11 cellular contexts compared by ENCODE assay signal in the genomic region with DNA sequence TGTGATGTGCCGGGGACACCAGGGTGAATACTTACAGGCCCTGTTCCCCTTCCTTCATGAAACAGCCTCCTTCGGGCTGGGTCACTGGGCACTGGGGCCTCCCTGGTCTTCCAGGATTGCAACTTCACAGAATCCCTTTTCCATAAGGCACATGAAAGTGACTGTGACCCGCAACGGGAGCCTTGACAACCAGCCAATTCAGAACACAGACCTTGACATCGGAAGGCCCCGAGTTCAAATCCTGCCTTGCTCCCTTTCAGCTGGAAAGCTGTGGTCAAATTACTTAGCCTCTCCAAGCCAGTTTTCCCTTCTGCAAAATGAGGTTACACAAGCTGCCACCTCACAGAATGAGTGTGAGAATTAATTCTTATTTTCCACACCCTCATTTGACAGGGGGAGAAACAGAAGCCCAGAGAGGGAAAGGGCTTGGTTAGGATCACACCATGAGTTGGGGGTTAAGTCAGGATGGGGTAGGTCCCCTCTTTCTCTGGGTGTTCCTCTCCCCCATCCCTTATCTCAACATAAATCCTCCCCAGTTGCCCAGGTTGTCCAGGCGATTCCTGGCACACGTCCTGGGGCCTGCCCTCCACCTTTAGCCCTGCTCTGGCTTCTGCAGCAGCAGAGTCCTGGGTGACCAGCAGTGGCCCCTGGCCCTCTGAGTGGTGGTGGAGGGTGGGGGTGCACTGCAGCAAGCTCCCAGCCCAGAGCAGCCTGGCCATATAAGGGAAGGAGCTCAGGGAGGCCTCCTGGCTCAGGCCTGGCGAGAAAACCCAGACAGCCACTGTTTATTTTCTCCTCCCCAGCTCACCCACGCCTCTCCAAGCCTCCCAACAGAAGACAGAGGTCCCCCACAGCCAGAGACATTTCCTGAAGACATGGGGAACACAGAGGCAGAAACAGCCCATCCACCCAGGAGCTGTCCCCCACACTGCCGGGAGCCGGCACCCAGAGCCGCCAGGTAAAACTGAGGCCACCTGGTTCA. TPM values are rescaled to one million over a fixed set of nuclear protein-coding genes. Genes with fewer than 3 reads are reported as not detected.
DNase-seq lines count a peak whose midpoint lies in the region; TF ChIP-seq lines count a peak whose summit lies in the region.
"Had no signal": no experiment of that assay in that cellular context is flagged by ENCODE, and none has a peak within 500 bp of the region (broad histone marks: within the 10 kb centered on the region; RNA-seq: fewer than 3 reads in every experiment).

No MANE protein-coding gene starts in this region.

- no peaks in the 10 kb centered on the region for H3K9me3 Mint-ChIP-seq in MCF 10A (ENCODE audit: unreplicated experiment)
- no peaks in the 10 kb centered on the region for H3K9me3 Mint-ChIP-seq in neural progenitor cell

- H3K27me3 Mint-ChIP-seq in MCF 10A (ENCODE audit: insufficient read depth, unreplicated experiment) (peaks cover 5% of the 10 kb centered on the region), neural progenitor cell (ENCODE audit: insufficient read depth, low read depth) (peaks cover 16% of the 10 kb centered on the region)

- H3K27me3 ChIP-seq in breast epithelium (no peaks in the 10 kb centered on the region), cardiac muscle cell (no peaks in the 10 kb centered on the region), neural progenitor cell (no peaks in the 10 kb centered on the region), vagina (no peaks in the 10 kb centered on the region)

- intact Hi-C loops in breast epithelium (cut with DNase I; ENCODE audit: low total_unique reads) = loop anchor here (10.0 kb wide), 1 partner anchor 49 kb away; the partner anchor contains the start of gene IL17B
- intact Hi-C loops in MCF 10A (cut with micrococcal nuclease) = no loop called here
- intact Hi-C loops in vagina (cut with DNase I) = no loop called here

- CTCF ChIA-PET in MCF 10A (lab: Yijun Ruan, JAX) = interaction anchor here (0.7 to 8.5 kb wide), 5 partner anchors 10 to 107 kb away, joined by 3 to 81 read pairs (median 3); no protein-coding TSS in a partner anchor

- H3K36me3 ChIP-seq in breast epithelium (no peaks in the 10 kb centered on the region), cardiac muscle cell (peaks cover 5% of the 10 kb centered on the region), neural progenitor cell (no peaks in the 10 kb centered on the region), vagina (peaks cover 0 to 34% of the 10 kb centered on the region in 2 donors)

- H3K4me1 Mint-ChIP-seq in MCF 10A (ENCODE audit: insufficient read depth, unreplicated experiment) = no peaks in the 10 kb centered on the region
- peaks cover 53% of the 10 kb centered on the region for H3K4me1 Mint-ChIP-seq in neural progenitor cell

- peak overlapping the region; percentile 63 to 89 for H3K27ac ChIP-seq in breast epithelium
- peak overlapping the region; percentile 100 for H3K27ac ChIP-seq in cardiac muscle cell
- H3K27ac ChIP-seq in neural progenitor cell = no peak overlapping the region
- peak overlapping the region; percentile 84 for H3K27ac ChIP-seq in vagina

- TF ChIP-seq POLR2A in breast epithelium (IDR thresholded peaks at IDR 0.05) (no peak), vagina (IDR thresholded peaks at IDR 0.05) (no peak)

- H2AFZ ChIP-seq in neural progenitor cell (replicated peaks) = peak overlapping the region; percentile 77

- peaks cover 0 to 18% of the 10 kb centered on the region in 2 donors for H3K4me1 ChIP-seq in breast epithelium
- peaks cover 80% of the 10 kb centered on the region for H3K4me1 ChIP-seq in cardiac muscle cell (ENCODE audit: low read depth)
- H3K4me1 ChIP-seq in neural progenitor cell = peaks cover 33% of the 10 kb centered on the region
- H3K4me1 ChIP-seq in vagina = peaks cover 59% of the 10 kb centered on the region

- H3K9me3 ChIP-seq in breast epithelium (no peaks in the 10 kb centered on the region), cardiac muscle cell (ENCODE audit: low read depth) (no peaks in the 10 kb centered on the region), neural progenitor cell (ENCODE audit: low read depth) (no peaks in the 10 kb centered on the region), vagina (no peaks in the 10 kb centered on the region)

- H3F3A ChIP-seq in neural progenitor cell (ENCODE audit: low read depth) = peaks cover 5% of the 10 kb centered on the region

- H3K36me3 Mint-ChIP-seq in MCF 10A (ENCODE audit: insufficient read depth, unreplicated experiment) (no peaks in the 10 kb centered on the region), neural progenitor cell (no peaks in the 10 kb centered on the region)

- POLR2A ChIA-PET in MCF 10A (lab: Yijun Ruan, JAX) = interaction anchor here (0.6 to 1.3 kb wide), 4 partner anchors 9 to 648 kb away, joined by 3 read pairs; no protein-coding TSS in a partner anchor

- DNase-seq in breast epithelium (ENCODE audit: low spot score in 2 of 2) (no peak), MCF 10A (ENCODE audit: unreplicated experiment) (no peak), cardiac muscle cell (ENCODE audit: low read depth in 1 of 2, low spot score in 1 of 2) (peak; percentile 72 to 89), neural progenitor cell (ENCODE audit: low spot score) (peak; percentile 28), vagina (ENCODE audit: extremely low spot score in 2 of 2) (no peak), DMS53 treated with DMSO at 0.1 percent for 48 hours (lab: John Stamatoyannopoulos, UW; ENCODE audit: unreplicated experiment) (no peak)
- no peak for DNase-seq in activated T-cell treated with anti-CD3 and anti-CD28 coated beads, Interleukin-2, amount 50 U/mL, for 1 hour
- no peak for DNase-seq in NK-92 treated with Interleukin-12 subunit alpha and Interleukin-12 subunit beta, amount 100 ng/mL, for 24 hours (lab: John Stamatoyannopoulos, UW)
- DNase-seq: 8988T, NCI-H2171 had no signal

- no peak overlapping the region for H3K4me3 ChIP-seq in breast epithelium
- H3K4me3 ChIP-seq in cardiac muscle cell = peak overlapping the region; percentile 37
- H3K4me3 ChIP-seq in neural progenitor cell = no peak overlapping the region
- H3K4me3 ChIP-seq in vagina = no peak overlapping the region

- H3K4me2 ChIP-seq in neural progenitor cell = peak overlapping the region; percentile 38

- no TSS peak for BruUV-seq in MCF 10A (replicated peaks; lab: Mats Ljungman, UMichigan)

- no peaks in the 10 kb centered on the region for H4K20me1 ChIP-seq in neural progenitor cell (ENCODE audit: low read depth)

- H3K4me3 Mint-ChIP-seq in MCF 10A (ENCODE audit: unreplicated experiment) (no peak overlapping the region), neural progenitor cell (peak overlapping the region; percentile 48)

- H3K27ac Mint-ChIP-seq in MCF 10A (ENCODE audit: low read depth, unreplicated experiment) = no peak overlapping the region
- H3K27ac Mint-ChIP-seq in neural progenitor cell = no peak overlapping the region

- no peak overlapping the region for H3K9ac ChIP-seq in neural progenitor cell

- TF ChIP-seq CTCF in breast epithelium (IDR thresholded peaks at IDR 0.05) (no peak), MCF 10A (IDR thresholded peaks at IDR 0.05; ENCODE audit: unreplicated experiment) (no peak), cardiac muscle cell (IDR thresholded peaks at IDR 0.05; ENCODE audit: low read depth, low read length) (no peak), neural progenitor cell (IDR thresholded peaks at IDR 0.05) (no peak), vagina (IDR thresholded peaks at IDR 0.05) (no peak)

- no peaks in the 10 kb centered on the region for H3K79me2 ChIP-seq in neural progenitor cell (ENCODE audit: low read depth)

RNA-seq across cellular contexts. Expression of gene IL17B, which starts 44.5 kb away (rescaled TPM):
- total RNA-seq in breast epithelium = 1 to 10 TPM in 2 of 3 donors, under 1 TPM in 1; 0.64 to 5.6 (median 5.4) TPM
- not detected in 2 replicates for total RNA-seq in MCF 10A (2022)
- total RNA-seq in cardiac muscle cell = 6.4 and 9.0 TPM in 2 replicates
- 3.9 and 5.8 TPM in 2 replicates for polyA plus RNA-seq in cardiac muscle cell
- not detected in 2 replicates for total RNA-seq in neural progenitor cell (ENCODE audit: low replicate concordance)
- 2.7 TPM for total RNA-seq in vagina
- total RNA-seq: Daoy had no signal

Comparison
In these comparisons a context has a peak if more than half of its experiments do, and no peak if none do; other contexts are left out.
1. DNase-seq: peak in cardiac muscle cell (2 of 2) and neural progenitor cell (single experiment); none in breast epithelium (0 of 2), MCF 10A (single experiment), vagina (0 of 2), activated T-cell treated with anti-CD3 and anti-CD28 coated beads, Interleukin-2, amount 50 U/mL, for 1 hour (single experiment), DMS53 treated with DMSO at 0.1 percent for 48 hours (single experiment) and NK-92 treated with Interleukin-12 subunit alpha and Interleukin-12 subunit beta, amount 100 ng/mL, for 24 hours (single experiment).